Comparison of ENCODE assay signal across 16 cellular contexts in genomic region chr2:64210816-64211215, GRCh38.
DNase-seq lines count a peak whose midpoint lies in the region; ATAC-seq, FAIRE-seq and TF ChIP-seq lines count a peak whose summit lies in the region.
"Had no signal": no experiment of that assay in that cellular context is flagged by ENCODE, and none has a peak within 500 bp of the region (broad histone marks: within the 10 kb centered on the region; RNA-seq: fewer than 3 reads in every experiment).

No MANE protein-coding gene starts in this region.

- no peaks in the 10 kb centered on the region for H3K27me3 ChIP-seq in mammary epithelial cell (ENCODE audit: insufficient read depth, low read length)
- H3K27me3 ChIP-seq: right atrium auricular region, thyroid gland had no signal

- no peak overlapping the region for H3K4me3 ChIP-seq in mammary epithelial cell (replicated peaks in 1 of 3; ENCODE audit: insufficient read depth in 1 of 3, low read depth in 2 of 3, low read length in 3 of 3)
- no peak overlapping the region for H3K4me3 ChIP-seq in mucosa of descending colon
- H3K4me3 ChIP-seq: right atrium auricular region, thyroid gland had no signal

- no peaks in the 10 kb centered on the region for H3K36me3 ChIP-seq in mammary epithelial cell (ENCODE audit: insufficient read depth, low read length)
- no peaks in the 10 kb centered on the region for H3K36me3 ChIP-seq in mucosa of descending colon (ENCODE audit: low read depth)
- H3K36me3 ChIP-seq: right atrium auricular region, thyroid gland had no signal

- H3K79me2 ChIP-seq in mammary epithelial cell (ENCODE audit: insufficient read depth, low read length): no peaks in the 10 kb centered on the region

- peaks cover 5 to 6% of the 10 kb centered on the region in 2 donors for H3K36me3 Mint-ChIP-seq in CD14-positive monocyte

- peak overlapping the region; percentile 88 for H3K27ac ChIP-seq in mammary epithelial cell (ENCODE audit: insufficient read depth, low read depth, low read length)
- H3K27ac ChIP-seq: right atrium auricular region, thyroid gland had no signal

- TF ChIP-seq POLR2A in GM12891 (IDR thresholded peaks at IDR 0.05; ENCODE audit: low read depth, low read length): no peak

- peak overlapping the region; percentile 64 for H3K4me2 ChIP-seq in mammary epithelial cell (ENCODE audit: insufficient read depth, low read depth, low read length)

- H3K9me3 Mint-ChIP-seq in CD14-positive monocyte: peaks cover 0 to 5% (median 0%) of the 10 kb centered on the region in 7 donors
- H3K9me3 Mint-ChIP-seq: central memory CD8-positive, alpha-beta T cell; neural crest cell had no signal

- CTCF ChIA-PET in mammary epithelial cell (lab: Charles Lee; ENCODE audit: low non-redundant PET): interaction anchor here (0.6 kb wide), 1 partner anchor 853 kb away, joined by 11 read pairs; no protein-coding TSS in a partner anchor

- H3K27ac Mint-ChIP-seq in CD14-positive monocyte: peak overlapping the region; percentile 92 to 97 (median 97)

- intact Hi-C loops in CD14-positive monocyte (cut with micrococcal nuclease): loop anchor here (2.0 to 5.0 kb wide), 3 partner anchors 18 to 69 kb away; partner anchors contain the start of gene PELI1 (in 2 of the 2)
- intact Hi-C loops in mammary epithelial cell (cut with micrococcal nuclease): loop anchor here (1.0 to 5.0 kb wide), 6 partner anchors 43 to 164 kb away; partner anchors contain the start of gene PELI1
- intact Hi-C loops in mucosa of descending colon (cut with DNase I, micrococcal nuclease): no loop called here

- H3K9me3 ChIP-seq in mammary epithelial cell (replicated peaks; ENCODE audit: insufficient read depth, low read length): no peaks in the 10 kb centered on the region
- H3K9me3 ChIP-seq in mucosa of descending colon: no peaks in the 10 kb centered on the region
- H3K9me3 ChIP-seq: right atrium auricular region, thyroid gland had no signal

- FAIRE-seq in GM12891 (lab: Jason Lieb, UNC): peak; percentile 13

- WGBS in mammary epithelial cell (ENCODE audit: low coverage, missing lambda C conversion rate): 19% methylated on average over 3 of the region's 3 CpGs

- in situ Hi-C loops in mammary epithelial cell (cut with MboI; ENCODE audit: low sequenced_read_pairs in 2 of 2): no loop called here

- peaks cover 0 to 2% (median 0%) of the 10 kb centered on the region in 3 donors for H3K27me3 Mint-ChIP-seq in CD14-positive monocyte (ENCODE audit: low read depth in 3 of 3)
- H3K27me3 Mint-ChIP-seq: central memory CD8-positive, alpha-beta T cell had no signal

- H3K9ac ChIP-seq in mammary epithelial cell (ENCODE audit: insufficient read depth, low read length): peak overlapping the region; percentile 69

- H3K4me1 ChIP-seq in mammary epithelial cell (ENCODE audit: insufficient read depth, low read length) (peaks cover 45% of the 10 kb centered on the region), mucosa of descending colon (ENCODE audit: low read depth) (peaks cover 24% of the 10 kb centered on the region)

- H4K20me1 ChIP-seq in mammary epithelial cell (ENCODE audit: insufficient read depth, low read length): no peaks in the 10 kb centered on the region

- BruUV-seq in mammary epithelial cell (replicated peaks; lab: Mats Ljungman, UMichigan): no TSS peak

- no peak overlapping the region for H3K4me3 Mint-ChIP-seq in CD14-positive monocyte
- H3K4me3 Mint-ChIP-seq: central memory CD8-positive, alpha-beta T cell; neural crest cell had no signal

- peak overlapping the region; percentile 85 for H2AFZ ChIP-seq in mammary epithelial cell (ENCODE audit: low read depth, low read length)

- ATAC-seq in mucosa of descending colon: peak; percentile 84
- ATAC-seq in HG03571 (IDR thresholded peaks at IDR 0.05; ENCODE audit: unreplicated experiment): no peak

- DNase-seq in CD14-positive monocyte (ENCODE audit: low spot score): no peak
- no peak for DNase-seq in GM12891 (ENCODE audit: insufficient read length, low spot score)
- DNase-seq in mammary epithelial cell: peak; percentile 99
- DNase-seq in mucosa of descending colon: peak in 1 of 3 donors; percentile 65
- DNase-seq in RPMI8226: no peak
- no peak for DNase-seq in NCI-H128 (lab: John Stamatoyannopoulos, UW; ENCODE audit: unreplicated experiment)
- DNase-seq: DMS79; foreskin melanocyte; GOT3; NCI-H510A treated with DMSO at 0.1 percent for 48 hours; stimulated activated CD4-positive, alpha-beta T cell treated with anti-CD3 and anti-CD28 coated beads, Interleukin-2, amount 100 ng/mL, for 24 hours; thyroid gland had no signal

- H3K4me1 Mint-ChIP-seq in CD14-positive monocyte: peaks cover 53% of the 10 kb centered on the region

- dilution Hi-C loops in mammary epithelial cell (cut with HindIII; ENCODE audit: low sequenced_read_pairs): no loop called here

- no peak for TF ChIP-seq CTCF in CD14-positive monocyte (IDR thresholded peaks at IDR 0.05)
- no peak for TF ChIP-seq CTCF in mammary epithelial cell (conservative IDR thresholded peaks at IDR 0.05 in 1 of 2, IDR thresholded peaks at IDR 0.05 in 1 of 2; ENCODE audit: extremely low read depth in 1 of 2, insufficient read depth in 1 of 2, low read depth in 1 of 2, low read length in 2 of 2)
- no peak for TF ChIP-seq CTCF in mucosa of descending colon (IDR thresholded peaks at IDR 0.05)

TF ChIP-seq in GM12891, 5 proteins besides CTCF, POLR2A, EP300 and RAD21:
- TF ChIP-seq POLR2AphosphoS5 (IDR thresholded peaks at IDR 0.05; ENCODE audit: low read depth, low read length) (no peak), TAF1 (IDR thresholded peaks at IDR 0.05; ENCODE audit: low read depth, low read length) (no peak), PAX5 (IDR thresholded peaks at IDR 0.05; ENCODE audit: insufficient read depth, low read length, severe bottlenecking) (no peak), POU2F2 (IDR thresholded peaks at IDR 0.05; ENCODE audit: low read depth, low read length) (no peak), SPI1 (IDR thresholded peaks at IDR 0.05; ENCODE audit: low read depth, low read length) (no peak)

Comparison
In these comparisons a context has a peak if more than half of its experiments do, and no peak if none do; other contexts are left out.
1. intact Hi-C loops: an anchor here in CD14-positive monocyte (2.0 to 5.0 kb wide) and mammary epithelial cell (1.0 to 5.0 kb wide); none called in mucosa of descending colon.